ENCODE assay signal across 17 cellular contexts in the genomic region with DNA sequence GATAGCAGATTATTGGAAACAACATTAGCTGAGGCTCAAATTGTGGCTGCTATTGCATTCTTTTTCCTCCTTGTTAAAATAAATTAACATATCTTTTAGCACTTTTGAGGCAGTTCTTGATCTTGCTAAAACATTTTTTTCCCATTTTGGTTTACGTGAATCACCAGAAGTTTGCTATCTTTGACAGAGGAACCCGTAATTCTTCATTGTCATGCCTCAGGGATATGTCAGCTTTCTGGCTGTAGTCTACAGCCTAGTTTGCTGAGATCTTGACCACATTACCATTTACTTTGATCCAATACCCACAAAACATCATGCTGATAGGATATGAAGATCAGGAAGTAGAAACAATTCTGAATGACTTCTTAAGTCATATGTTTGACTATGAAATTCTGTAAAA. TPM values are rescaled to one million over a fixed set of nuclear protein-coding genes. Genes with fewer than 3 reads are reported as not detected.
DNase-seq lines count a peak whose midpoint lies in the region; ATAC-seq, FAIRE-seq and TF ChIP-seq lines count a peak whose summit lies in the region.
"Had no signal": no experiment of that assay in that cellular context is flagged by ENCODE, and none has a peak within 500 bp of the region (broad histone marks: within the 10 kb centered on the region; RNA-seq: fewer than 3 reads in every experiment).

No MANE protein-coding gene starts in this region.

- peak overlapping the region; percentile 8; the same call in 1 of the 2 replicates for H2AFZ ChIP-seq in K562 (ENCODE audit: low read depth, low read length)
- H2AFZ ChIP-seq: GM23248 had no signal

- H3K4me1 ChIP-seq in K562 (replicated peaks in 1 of 2; ENCODE audit: control insufficient read depth in 2 of 2, insufficient read depth in 2 of 2, low read length in 2 of 2), result no peaks in the 10 kb centered on the region
- no peaks in the 10 kb centered on the region for H3K4me1 ChIP-seq in heart right ventricle
- H3K4me1 ChIP-seq: BE2C had no signal

- H3K27ac ChIP-seq in K562 (ENCODE audit: extremely low read depth, low read depth, low read length), result no peak overlapping the region
- H3K27ac ChIP-seq in heart right ventricle, result no peak overlapping the region
- H3K27ac ChIP-seq in WERI-Rb-1, result no peak overlapping the region
- H3K27ac ChIP-seq: GM23248 had no signal

- intact Hi-C loops in K562 (cut with micrococcal nuclease), result no loop called here
- intact Hi-C loops in heart right ventricle (cut with DNase I), result no loop called here

- TF ChIP-seq POLR2A in K562 (conservative IDR thresholded peaks at IDR 0.05), result no peak

- no peak overlapping the region for H3K9ac ChIP-seq in K562 (ENCODE audit: insufficient read depth in 1 of 2, low read depth in 2 of 2, low read length in 2 of 2)
- H3K9ac ChIP-seq: GM23248 had no signal

- no peaks in the 10 kb centered on the region for H4K20me1 ChIP-seq in K562 (replicated peaks; ENCODE audit: control insufficient read depth, insufficient read depth, low read length)

- 3% methylated on average over 2 of the region's 2 CpGs for WGBS in K562 (ENCODE audit: insufficient coverage, low coverage, missing lambda C conversion rate)
- WGBS in heart right ventricle, 2 donors, result 71 to 84% methylated on average over 2 of the region's 2 CpGs

- H3K79me2 ChIP-seq in K562 (ENCODE audit: control insufficient read depth, insufficient read depth, low read length), result no peaks in the 10 kb centered on the region

- no peak overlapping the region for H3K4me3 ChIP-seq in K562
- no peak overlapping the region for H3K4me3 ChIP-seq in heart right ventricle
- no peak overlapping the region for H3K4me3 ChIP-seq in WERI-Rb-1 (ENCODE audit: low read depth, low read length)
- H3K4me3 ChIP-seq: GM23248 had no signal

- H3K36me3 ChIP-seq in K562 (ENCODE audit: control insufficient read depth, insufficient read depth, low read length), result no peaks in the 10 kb centered on the region
- no peaks in the 10 kb centered on the region for H3K36me3 ChIP-seq in heart right ventricle
- no peaks in the 10 kb centered on the region for H3K36me3 ChIP-seq in WERI-Rb-1
- H3K36me3 ChIP-seq: BE2C had no signal

- H3K9me1 ChIP-seq in K562 (ENCODE audit: control insufficient read depth, insufficient read depth, low read length), result no peaks in the 10 kb centered on the region

- TF ChIP-seq CTCF in K562 (IDR thresholded peaks at IDR 0.05 in 2 of 3, conservative IDR thresholded peaks at IDR 0.05 in 1 of 3; ENCODE audit: insufficient read depth in 2 of 3, low read depth in 1 of 3, low read length in 3 of 3), result no peak
- no peak for TF ChIP-seq CTCF in heart right ventricle (IDR thresholded peaks at IDR 0.05)
- no peak for TF ChIP-seq CTCF in WERI-Rb-1 (IDR thresholded peaks at IDR 0.05; ENCODE audit: low read depth, low read length)

- POLR2A ChIA-PET in K562 (lab: Yijun Ruan, JAX), result no interaction called here

- in situ Hi-C loops in K562 (cut with MboI), result no loop called here

- DNase-seq in EH (ENCODE audit: low read depth) (peak; percentile 75), M059J (ENCODE audit: low read depth) (peak; percentile 25), K562 (ENCODE audit: extremely low read depth in 1 of 4, low spot score in 3 of 4) (no peak), midbrain (lab: John Stamatoyannopoulos, UW) (no peak), heart right ventricle (no peak), putamen (ENCODE audit: low spot score) (no peak), WERI-Rb-1 (no peak)
- DNase-seq: BE2C; CD8-positive, alpha-beta T cell; COR-L47; DMS153; DMS79 treated with DMSO at 0.1 percent for 48 hours; GM23248; H7 had no signal

- H3K27me3 ChIP-seq in K562 (ENCODE audit: control insufficient read depth in 2 of 2, insufficient read depth in 2 of 2, low read length in 2 of 2) (no peaks in the 10 kb centered on the region), heart right ventricle (no peaks in the 10 kb centered on the region), WERI-Rb-1 (ENCODE audit: insufficient read depth, low read depth, severe bottlenecking) (no peaks in the 10 kb centered on the region)
- H3K27me3 ChIP-seq: BE2C had no signal

- H3K4me2 ChIP-seq in K562 (ENCODE audit: insufficient read depth, low read length), result no peak overlapping the region

- CTCF ChIA-PET in K562 (lab: Yijun Ruan, JAX; ENCODE audit: low intra/inter-chr PET ratio), result no interaction called here

- TF ChIP-seq EP300 in K562 (IDR thresholded peaks at IDR 0.05; ENCODE audit: low read length), result no peak

- H3K9me3 ChIP-seq in K562 (replicated peaks; ENCODE audit: control insufficient read depth, insufficient read depth, low read depth, low read length) (no peaks in the 10 kb centered on the region), heart right ventricle (no peaks in the 10 kb centered on the region), WERI-Rb-1 (ENCODE audit: severe bottlenecking) (no peaks in the 10 kb centered on the region)
- H3K9me3 ChIP-seq: BE2C had no signal

- BruUV-seq in K562 (replicated peaks; lab: Mats Ljungman, UMichigan), result no TSS peak

- no peak for ATAC-seq in K562
- ATAC-seq in heart right ventricle, result no peak
- ATAC-seq: CD8-positive, alpha-beta T cell; HepG2 had no signal

- no peak for TF ChIP-seq RAD21 in K562 (CRISPR knock-in tag; conservative IDR thresholded peaks at IDR 0.05 in 1 of 2, IDR thresholded peaks at IDR 0.05 in 1 of 2)

- no peak for FAIRE-seq in K562 (lab: Jason Lieb, UNC)
- FAIRE-seq: D721Med, GM18507, HepG2 had no signal

TF ChIP-seq in K562, 482 proteins besides CTCF, POLR2A, EP300 and RAD21:
- TF ChIP-seq SMAD3 (CRISPR knock-in tag; conservative IDR thresholded peaks at IDR 0.05), result no peak
TF ChIP-seq in K562: peak in this region for 0.

RNA-seq across cellular contexts. Expression of a gene that starts 25.1 kb away (rescaled TPM):
- 52.8 and 97.6 TPM in 2 replicates for total RNA-seq in M059J (2014; rRNA removed; shearing (Covaris generic))
- total RNA-seq in K562 (2011; cell fraction: chromatin; rRNA removed; ENCODE audit: low replicate concordance), result 63.6 and 145 TPM in 2 replicates
- total RNA-seq in K562 (2011; cell fraction: nucleolus; rRNA removed), result 20.5 and 27.0 TPM in 2 replicates
- 47.0 and 63.5 TPM in 2 replicates for total RNA-seq in K562 (2011; cell fraction: nucleoplasm; rRNA removed)
- total RNA-seq in K562 (2014; rRNA removed), result 29.3 and 36.7 TPM in 2 replicates
- 58.5 and 62.6 TPM in 2 replicates for total RNA-seq in K562 (2014; rRNA removed; fragmentation: Illumina TruSeq; extraction: Trizol)
- total RNA-seq in K562 (2015; rRNA removed; fragmentation: Illumina TruSeq; extraction: Trizol), result 41.5 and 43.4 TPM in 2 replicates
- total RNA-seq in K562 (2021), result 37.8 and 39.9 TPM in 2 replicates
- 76.1 and 87.1 TPM in 2 replicates for polyA plus RNA-seq in K562 (2011; rRNA removed)
- 10.9 and 26.7 TPM in 2 replicates for polyA plus RNA-seq in K562 (2011; cell fraction: cytosol; rRNA removed)
- 72.7 and 134 TPM in 2 replicates for polyA plus RNA-seq in K562 (2011; cell fraction: nucleus; rRNA removed)
- polyA plus RNA-seq in K562 (2012), result 35.6 and 36.1 TPM in 2 replicates
- polyA plus RNA-seq in K562 (2014; fragmentation: Illumina TruSeq; extraction: Trizol), result 43.1 and 44.3 TPM in 2 replicates
- polyA plus RNA-seq in K562 (2014; fragmentation: Nextera tagmentation; extraction: Ambion mirVana), result 100 to 1,000 TPM; 106 to 120 TPM
- 59.9 and 64.0 TPM in 2 replicates for polyA plus RNA-seq in K562 (2014; rRNA removed)
- polyA minus RNA-seq in K562 (2011; rRNA and poly(A)+ RNA removed), result 105 TPM in 2 replicates
- 15.4 and 24.1 TPM in 2 replicates for polyA minus RNA-seq in K562 (2011; cell fraction: cytosol; rRNA and poly(A)+ RNA removed)
- 68.9 and 125 TPM in 2 replicates for polyA minus RNA-seq in K562 (2011; cell fraction: nucleus; rRNA and poly(A)+ RNA removed)
- 10 to 100 TPM in 9 of 10 donors, 1 to 10 TPM in 1; 8.9 to 16.3 (median 11.9) TPM for total RNA-seq in heart right ventricle
- 10 to 100 TPM in 1 of 2 donors, 1 to 10 TPM in 1; 7.4 to 19.2 TPM for polyA plus RNA-seq in heart right ventricle

Comparison
In these comparisons a context has a peak if more than half of its experiments do, and no peak if none do; other contexts are left out.
1. DNase-seq: peak in EH (single experiment) and M059J (single experiment); none in K562 (0 of 4), midbrain (single experiment), heart right ventricle (0 of 2), putamen (single experiment) and WERI-Rb-1 (single experiment).